In genomic region chr2:192029089-192029488, GRCh38 we compare ENCODE assay signal across 8 cellular contexts.
DNase-seq lines count a peak whose midpoint lies in the region; ATAC-seq and TF ChIP-seq lines count a peak whose summit lies in the region.

No MANE protein-coding gene starts in this region.

- H3K4me1 ChIP-seq in hepatocyte (ENCODE audit: insufficient read depth) (peaks cover 7% of the 10 kb centered on the region), esophagus muscularis mucosa (peaks cover 4 to 19% (median 15%) of the 10 kb centered on the region in 4 donors)

- H3K36me3 ChIP-seq in hepatocyte (replicated peaks; ENCODE audit: insufficient read depth, low read depth): no peaks in the 10 kb centered on the region
- no peaks in the 10 kb centered on the region for H3K36me3 ChIP-seq in esophagus muscularis mucosa

- H3K9me2 ChIP-seq in hepatocyte (replicated peaks; ENCODE audit: insufficient read depth): no peaks in the 10 kb centered on the region

- ATAC-seq in GM21786 (IDR thresholded peaks at IDR 0.05; ENCODE audit: unreplicated experiment) (peak; percentile 81), GM21717 (IDR thresholded peaks at IDR 0.05; ENCODE audit: unreplicated experiment) (no peak)

- H3K9me3 ChIP-seq in hepatocyte (ENCODE audit: low read depth): no peaks in the 10 kb centered on the region
- no peaks in the 10 kb centered on the region for H3K9me3 ChIP-seq in esophagus muscularis mucosa

- H4K20me1 ChIP-seq in hepatocyte (ENCODE audit: insufficient read depth, poor library complexity, severe bottlenecking): no peaks in the 10 kb centered on the region

- H3K27ac ChIP-seq in hepatocyte (no peak overlapping the region), esophagus muscularis mucosa (replicated peaks in 1 of 4) (no peak overlapping the region)

- TF ChIP-seq CTCF in GM12874 (IDR thresholded peaks at IDR 0.05; ENCODE audit: insufficient read depth, low read depth, low read length) (peak; percentile 39; the same call in 1 of the 2 replicates), LNCAP (IDR thresholded peaks at IDR 0.05) (peak; percentile 20; the same call in 1 of the 2 replicates), hepatocyte (IDR thresholded peaks at IDR 0.05; ENCODE audit: poor library complexity) (no peak), esophagus muscularis mucosa (IDR thresholded peaks at IDR 0.05) (peak in 1 of 3 experiments; percentile 9)

- peak; percentile 16 for DNase-seq in hepatocyte (ENCODE audit: low spot score)
- no peak for DNase-seq in activated gamma-delta T cell (lab: John Stamatoyannopoulos, UW)
- DNase-seq in kidney glomerular epithelial cell (lab: John Stamatoyannopoulos, UW): no peak
- no peak for DNase-seq in esophagus muscularis mucosa (ENCODE audit: extremely low spot score)

- no peaks in the 10 kb centered on the region for H3K27me3 ChIP-seq in hepatocyte
- no peaks in the 10 kb centered on the region for H3K27me3 ChIP-seq in esophagus muscularis mucosa

- no peak overlapping the region for H3K4me2 ChIP-seq in hepatocyte

- intact Hi-C loops in esophagus muscularis mucosa (cut with DNase I): no loop called here

- H2AFZ ChIP-seq in hepatocyte: no peak overlapping the region

- no peaks in the 10 kb centered on the region for H3K79me2 ChIP-seq in hepatocyte

- H3K4me3 ChIP-seq in hepatocyte (no peak overlapping the region), esophagus muscularis mucosa (no peak overlapping the region)

- 96% methylated on average over 2 of the region's 2 CpGs for WGBS in hepatocyte (ENCODE audit: low lambda C conversion rate, missing lambda C conversion rate)
- 88% methylated on average over 2 of the region's 2 CpGs for WGBS in esophagus muscularis mucosa

- no peak for TF ChIP-seq POLR2A in esophagus muscularis mucosa (IDR thresholded peaks at IDR 0.05; ENCODE audit: low read depth)

- no peak for TF ChIP-seq EP300 in esophagus muscularis mucosa (IDR thresholded peaks at IDR 0.05)
